ENCODE assay signal across 31 cellular contexts in the genomic region with DNA sequence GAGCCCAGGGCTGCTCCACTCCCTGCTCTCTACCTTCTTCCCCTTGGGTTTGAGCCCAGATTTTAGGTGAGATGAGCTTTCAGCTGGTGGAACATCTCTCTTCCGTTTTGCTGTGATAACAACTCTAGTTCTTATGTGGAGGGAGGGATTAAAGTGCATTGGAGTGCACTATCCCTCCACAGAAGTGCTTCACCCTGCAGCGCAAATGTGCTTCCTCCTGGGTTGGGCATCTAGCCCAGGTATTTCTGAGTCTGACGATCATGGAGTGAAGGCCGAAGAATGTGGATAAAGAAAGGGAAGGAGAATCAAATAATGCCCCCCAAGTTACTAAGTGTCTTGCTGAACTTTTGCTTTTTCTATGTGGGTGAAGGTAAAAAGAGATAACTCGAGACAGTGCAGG.
DNase-seq lines count a peak whose midpoint lies in the region; ATAC-seq and TF ChIP-seq lines count a peak whose summit lies in the region.
"Had no signal": no experiment of that assay in that cellular context is flagged by ENCODE, and none has a peak within 500 bp of the region (broad histone marks: within the 10 kb centered on the region; RNA-seq: fewer than 3 reads in every experiment).

No MANE protein-coding gene starts in this region.

- no peaks in the 10 kb centered on the region for H3K79me2 ChIP-seq in GM23338 (replicated peaks; ENCODE audit: insufficient read depth)

- peak overlapping the region; percentile 11; the same call in 1 of the 2 replicates for H3K27ac Mint-ChIP-seq in GM23338
- peak overlapping the region; percentile 7 for H3K27ac Mint-ChIP-seq in stimulated activated naive B cell treated with anti-CD40 and anti-IgM and Interleukin-4, amounts not matched to agents 10 μg/mL and 1 μg/mL and 100 μg/mL, for 72 hours
- H3K27ac Mint-ChIP-seq: B cell; CD14-positive monocyte; CD4-positive, alpha-beta memory T cell; CD4-positive, alpha-beta T cell; CD4-positive, CD25-positive, alpha-beta regulatory T cell; CD8-positive, alpha-beta memory T cell; CD8-positive, alpha-beta T cell had no signal

- peaks cover 4% of the 10 kb centered on the region for H3K27me3 Mint-ChIP-seq in GM23338 (ENCODE audit: insufficient read depth, low read depth, poor library complexity)
- peaks cover 5 to 7% of the 10 kb centered on the region in 2 donors for H3K27me3 Mint-ChIP-seq in stimulated activated naive B cell treated with anti-CD40 and anti-IgM and Interleukin-4, amounts not matched to agents 10 μg/mL and 1 μg/mL and 100 μg/mL, for 72 hours
- H3K27me3 Mint-ChIP-seq: CD4-positive, alpha-beta T cell; CD8-positive, alpha-beta memory T cell had no signal

- no peaks in the 10 kb centered on the region for H3K36me3 Mint-ChIP-seq in GM23338 (ENCODE audit: low read depth)
- peaks cover 0 to 2% of the 10 kb centered on the region in 2 donors for H3K36me3 Mint-ChIP-seq in stimulated activated naive B cell treated with anti-CD40 and anti-IgM and Interleukin-4, amounts not matched to agents 10 μg/mL and 1 μg/mL and 100 μg/mL, for 72 hours
- H3K36me3 Mint-ChIP-seq: CD14-positive monocyte; CD4-positive, alpha-beta memory T cell; CD4-positive, CD25-positive, alpha-beta regulatory T cell; CD8-positive, alpha-beta memory T cell; CD8-positive, alpha-beta T cell had no signal

- H3F3A ChIP-seq in GM23338 (replicated peaks; ENCODE audit: low read depth), result no peaks in the 10 kb centered on the region

- H3K27ac ChIP-seq in GM23338 (ENCODE audit: low read depth), result no peak overlapping the region
- H3K27ac ChIP-seq: 22Rv1; A549; BLaER1; BLaER1 treated with 17β-estradiol and CSF1 and Interleukin-3, amounts not matched to agents 10 nM and 100 nM; C4-2B had no signal

- H3K9me2 ChIP-seq in GM23338 (ENCODE audit: insufficient read depth), result 0 out of 2 replicates have a peak, but pooled peaks cover 5% of the 10 kb centered on the region

- H2AFZ ChIP-seq in GM23338, result no peak overlapping the region

- H4K20me1 ChIP-seq in GM23338 (replicated peaks; ENCODE audit: insufficient read depth), result no peaks in the 10 kb centered on the region
- H4K20me1 ChIP-seq: BLaER1; BLaER1 treated with 17β-estradiol and CSF1 and Interleukin-3, amounts not matched to agents 10 nM and 100 nM had no signal

- no peaks in the 10 kb centered on the region for H3K27me3 ChIP-seq in GM23338 (ENCODE audit: insufficient read depth)
- H3K27me3 ChIP-seq: BLaER1; BLaER1 treated with 17β-estradiol and CSF1 and Interleukin-3, amounts not matched to agents 10 nM and 100 nM had no signal

- in situ Hi-C loops in KBM-7 (cut with MboI; ENCODE audit: low pct_unique_long_range_greater_than_20kb, low sequenced_read_pairs), result no loop called here

- no peak overlapping the region for H3K4me3 Mint-ChIP-seq in GM23338
- H3K4me3 Mint-ChIP-seq in stimulated activated naive B cell treated with anti-CD40 and anti-IgM and Interleukin-4, amounts not matched to agents 10 μg/mL and 1 μg/mL and 100 μg/mL, for 72 hours, result no peak overlapping the region
- H3K4me3 Mint-ChIP-seq: B cell; CD14-positive monocyte; CD4-positive, alpha-beta memory T cell; CD4-positive, alpha-beta T cell; CD4-positive, CD25-positive, alpha-beta regulatory T cell; CD8-positive, alpha-beta memory T cell; CD8-positive, alpha-beta T cell had no signal

- DNase-seq in GM23338 (ENCODE audit: low spot score), result no peak
- DNase-seq in stimulated activated naive B cell treated with anti-CD40 and anti-IgM and Interleukin-4, amounts not matched to agents 10 μg/mL and 1 μg/mL and 100 μg/mL, for 72 hours, result no peak
- DNase-seq in KBM-7, result no peak
- no peak for DNase-seq in amniotic stem cell (lab: John Stamatoyannopoulos, UW)
- DNase-seq: 8988T; ACHN; AML-193; BE2C; C1 segment of cervical spinal cord; Caco-2; Calu3; CD4-positive, alpha-beta memory T cell; CD4-positive, alpha-beta T cell; CD4-positive, CD25-positive, alpha-beta regulatory T cell; CD8-positive, alpha-beta memory T cell; CD8-positive, alpha-beta T cell; COR-L47; DMS 273 treated with DMSO at 0.1 percent for 48 hours; DMS153; DMS53; DMS79; DMS79 treated with DMSO at 0.1 percent for 48 hours; DND-41; EL had no signal

- peaks cover 8% of the 10 kb centered on the region; the same call in 2 of the 3 replicates for H3K4me1 Mint-ChIP-seq in GM23338
- peaks cover 16 to 24% of the 10 kb centered on the region in 2 donors for H3K4me1 Mint-ChIP-seq in stimulated activated naive B cell treated with anti-CD40 and anti-IgM and Interleukin-4, amounts not matched to agents 10 μg/mL and 1 μg/mL and 100 μg/mL, for 72 hours
- H3K4me1 Mint-ChIP-seq: CD4-positive, alpha-beta memory T cell; CD4-positive, CD25-positive, alpha-beta regulatory T cell; CD8-positive, alpha-beta memory T cell had no signal

- H3K36me3 ChIP-seq in GM23338 (ENCODE audit: insufficient read depth), result no peaks in the 10 kb centered on the region
- H3K36me3 ChIP-seq: BE2C; BLaER1; BLaER1 treated with 17β-estradiol and CSF1 and Interleukin-3, amounts not matched to agents 10 nM and 100 nM had no signal

- no peak overlapping the region for H3K4me2 ChIP-seq in GM23338
- H3K4me2 ChIP-seq: A549; BLaER1; BLaER1 treated with 17β-estradiol and CSF1 and Interleukin-3, amounts not matched to agents 10 nM and 100 nM had no signal

- H3K4me1 ChIP-seq in GM23338 (ENCODE audit: insufficient read depth), result no peaks in the 10 kb centered on the region
- H3K4me1 ChIP-seq: A549, BE2C, BLaER1, Caco-2 had no signal

- H3K4me3 ChIP-seq in GM23338, result no peak overlapping the region
- H3K4me3 ChIP-seq: A549; BLaER1; BLaER1 treated with 17β-estradiol and CSF1 and Interleukin-3, amounts not matched to agents 10 nM and 100 nM had no signal

- H3K9me3 Mint-ChIP-seq in GM23338, result no peaks in the 10 kb centered on the region
- peaks cover 3 to 5% of the 10 kb centered on the region in 2 donors for H3K9me3 Mint-ChIP-seq in stimulated activated naive B cell treated with anti-CD40 and anti-IgM and Interleukin-4, amounts not matched to agents 10 μg/mL and 1 μg/mL and 100 μg/mL, for 72 hours
- H3K9me3 Mint-ChIP-seq: CD4-positive, alpha-beta memory T cell; CD4-positive, alpha-beta T cell; CD8-positive, alpha-beta memory T cell; CD8-positive, alpha-beta T cell had no signal

- TF ChIP-seq CTCF in GM23338 (conservative IDR thresholded peaks at IDR 0.05; ENCODE audit: low read depth in 2 of 2), result no peak

- ATAC-seq in GM23338, result no peak
- no peak for ATAC-seq in stimulated activated naive B cell treated with anti-CD40 and anti-IgM and Interleukin-4, amounts not matched to agents 10 μg/mL and 1 μg/mL and 100 μg/mL, for 72 hours (replicated peaks)
- ATAC-seq: A549; CD8-positive, alpha-beta T cell had no signal

TF ChIP-seq in GM23338, 12 proteins besides CTCF, POLR2A, EP300 and RAD21 (continues in another document):
- TF ChIP-seq STAT1 (IDR thresholded peaks at IDR 0.05; ENCODE audit: unreplicated experiment) (no peak), JUNB (IDR thresholded peaks at IDR 0.05; ENCODE audit: unreplicated experiment) (no peak), NANOG (IDR thresholded peaks at IDR 0.05; ENCODE audit: borderline replicate concordance) (no peak), EZH2 (IDR thresholded peaks at IDR 0.05; ENCODE audit: low read depth, unreplicated experiment) (no peak), CREB1 (CRISPR knock-in tag; IDR thresholded peaks at IDR 0.05; ENCODE audit: low read depth) (no peak)
- TF ChIP-seq, protein P1, sequence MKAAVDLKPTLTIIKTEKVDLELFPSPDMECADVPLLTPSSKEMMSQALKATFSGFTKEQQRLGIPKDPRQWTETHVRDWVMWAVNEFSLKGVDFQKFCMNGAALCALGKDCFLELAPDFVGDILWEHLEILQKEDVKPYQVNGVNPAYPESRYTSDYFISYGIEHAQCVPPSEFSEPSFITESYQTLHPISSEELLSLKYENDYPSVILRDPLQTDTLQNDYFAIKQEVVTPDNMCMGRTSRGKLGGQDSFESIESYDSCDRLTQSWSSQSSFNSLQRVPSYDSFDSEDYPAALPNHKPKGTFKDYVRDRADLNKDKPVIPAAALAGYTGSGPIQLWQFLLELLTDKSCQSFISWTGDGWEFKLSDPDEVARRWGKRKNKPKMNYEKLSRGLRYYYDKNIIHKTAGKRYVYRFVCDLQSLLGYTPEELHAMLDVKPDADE (IDR thresholded peaks at IDR 0.05), result no peak
- TF ChIP-seq, protein P2, sequence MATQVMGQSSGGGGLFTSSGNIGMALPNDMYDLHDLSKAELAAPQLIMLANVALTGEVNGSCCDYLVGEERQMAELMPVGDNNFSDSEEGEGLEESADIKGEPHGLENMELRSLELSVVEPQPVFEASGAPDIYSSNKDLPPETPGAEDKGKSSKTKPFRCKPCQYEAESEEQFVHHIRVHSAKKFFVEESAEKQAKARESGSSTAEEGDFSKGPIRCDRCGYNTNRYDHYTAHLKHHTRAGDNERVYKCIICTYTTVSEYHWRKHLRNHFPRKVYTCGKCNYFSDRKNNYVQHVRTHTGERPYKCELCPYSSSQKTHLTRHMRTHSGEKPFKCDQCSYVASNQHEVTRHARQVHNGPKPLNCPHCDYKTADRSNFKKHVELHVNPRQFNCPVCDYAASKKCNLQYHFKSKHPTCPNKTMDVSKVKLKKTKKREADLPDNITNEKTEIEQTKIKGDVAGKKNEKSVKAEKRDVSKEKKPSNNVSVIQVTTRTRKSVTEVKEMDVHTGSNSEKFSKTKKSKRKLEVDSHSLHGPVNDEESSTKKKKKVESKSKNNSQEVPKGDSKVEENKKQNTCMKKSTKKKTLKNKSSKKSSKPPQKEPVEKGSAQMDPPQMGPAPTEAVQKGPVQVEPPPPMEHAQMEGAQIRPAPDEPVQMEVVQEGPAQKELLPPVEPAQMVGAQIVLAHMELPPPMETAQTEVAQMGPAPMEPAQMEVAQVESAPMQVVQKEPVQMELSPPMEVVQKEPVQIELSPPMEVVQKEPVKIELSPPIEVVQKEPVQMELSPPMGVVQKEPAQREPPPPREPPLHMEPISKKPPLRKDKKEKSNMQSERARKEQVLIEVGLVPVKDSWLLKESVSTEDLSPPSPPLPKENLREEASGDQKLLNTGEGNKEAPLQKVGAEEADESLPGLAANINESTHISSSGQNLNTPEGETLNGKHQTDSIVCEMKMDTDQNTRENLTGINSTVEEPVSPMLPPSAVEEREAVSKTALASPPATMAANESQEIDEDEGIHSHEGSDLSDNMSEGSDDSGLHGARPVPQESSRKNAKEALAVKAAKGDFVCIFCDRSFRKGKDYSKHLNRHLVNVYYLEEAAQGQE (IDR thresholded peaks at IDR 0.05; ENCODE audit: unreplicated experiment), result no peak
